Comparison of ENCODE assay signal across 8 cellular contexts in the genomic region with DNA sequence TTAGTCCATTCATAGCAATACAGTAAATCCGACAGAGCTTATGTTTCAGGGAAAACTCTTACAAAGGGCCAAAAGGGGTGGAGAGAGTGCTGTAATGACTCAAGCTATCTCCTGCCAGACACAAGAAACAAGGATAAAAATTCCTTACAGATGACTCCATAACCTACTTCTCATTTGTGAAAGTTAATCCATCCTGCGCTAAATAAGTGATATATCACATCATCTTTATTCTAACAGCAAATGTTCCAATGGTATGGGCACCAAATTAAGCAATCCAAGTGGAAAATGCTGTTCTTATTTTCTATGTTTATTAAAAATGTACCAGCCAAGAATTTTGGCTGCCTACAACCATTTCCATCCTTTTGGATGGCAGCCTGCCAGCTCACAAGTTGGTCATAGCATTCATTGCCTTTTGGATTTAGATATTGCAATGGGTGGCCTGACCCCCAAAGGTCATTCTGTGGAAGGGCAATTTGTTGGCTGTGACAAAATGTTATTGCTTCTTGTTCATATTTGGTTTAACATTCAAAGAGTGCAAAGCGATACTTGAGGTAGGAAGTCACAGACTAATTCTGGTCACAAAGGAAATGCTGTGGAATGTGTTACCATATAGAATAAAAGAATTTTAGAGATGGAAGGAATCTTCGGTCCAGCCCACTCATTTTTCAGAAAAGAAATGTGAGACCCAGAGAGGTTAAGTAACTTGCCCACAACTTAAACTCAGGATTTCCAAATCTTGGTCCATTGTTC. TPM values are rescaled to one million over a fixed set of nuclear protein-coding genes. Genes with fewer than 3 reads are reported as not detected.
DNase-seq lines count a peak whose midpoint lies in the region; ATAC-seq and TF ChIP-seq lines count a peak whose summit lies in the region.

No MANE protein-coding gene starts in this region.

- no peak overlapping the region for H3K27ac Mint-ChIP-seq in activated CD4-positive, alpha-beta memory T cell treated with anti-CD3 and anti-CD28 coated beads for 36 hours
- no peak overlapping the region for H3K27ac Mint-ChIP-seq in activated CD4-positive, alpha-beta memory T cell treated with anti-CD3 and anti-CD28 coated beads, Interleukin-2, amount 10 ng/mL, durations not matched to agents 7 days and 5 days
- H3K27ac Mint-ChIP-seq in activated naive CD4-positive, alpha-beta T cell treated with anti-CD3 and anti-CD28 coated beads, Interleukin-2, amount 50 U/mL, for 72 hours, result no peak overlapping the region

- CTCF ChIA-PET in activated CD4-positive, alpha-beta memory T cell treated with anti-CD3 and anti-CD28 coated beads for 36 hours (lab: Charles Lee), result interaction anchor here (1.0 to 1.5 kb wide), 2 partner anchors 31 to 149 kb away, joined by 3 to 4 read pairs; no protein-coding TSS in a partner anchor
- CTCF ChIA-PET in activated CD4-positive, alpha-beta memory T cell treated with anti-CD3 and anti-CD28 coated beads, Interleukin-2, amount 10 ng/mL, durations not matched to agents 7 days and 5 days (lab: Charles Lee), result interaction anchor here (0.7 to 1.2 kb wide), 2 partner anchors 180 to 320 kb away, joined by 3 to 4 read pairs; no protein-coding TSS in a partner anchor

- TF ChIP-seq CTCF in fibroblast of villous mesenchyme (IDR thresholded peaks at IDR 0.05; ENCODE audit: insufficient read depth, low read depth, low read length), result no peak

- intact Hi-C loops in activated CD4-positive, alpha-beta memory T cell treated with anti-CD3 and anti-CD28 coated beads for 36 hours (cut with micrococcal nuclease), result loop anchor here (5.0 kb wide), 1 partner anchor 103 kb away; no protein-coding TSS in a partner anchor

- peaks cover 19% of the 10 kb centered on the region for H3K4me1 ChIP-seq in rectal smooth muscle tissue (ENCODE audit: control insufficient read depth, insufficient read depth, low read length)

- no peak overlapping the region for H3K9ac ChIP-seq in rectal smooth muscle tissue (ENCODE audit: low read length)

- H3K9me3 Mint-ChIP-seq in activated CD4-positive, alpha-beta memory T cell treated with anti-CD3 and anti-CD28 coated beads for 36 hours, result no peaks in the 10 kb centered on the region
- no peaks in the 10 kb centered on the region for H3K9me3 Mint-ChIP-seq in activated CD4-positive, alpha-beta memory T cell treated with anti-CD3 and anti-CD28 coated beads, Interleukin-2, amount 10 ng/mL, durations not matched to agents 7 days and 5 days
- no peaks in the 10 kb centered on the region for H3K9me3 Mint-ChIP-seq in activated naive CD4-positive, alpha-beta T cell treated with anti-CD3 and anti-CD28 coated beads, Interleukin-2, amount 50 U/mL, for 72 hours

- no peak overlapping the region for H3K4me3 Mint-ChIP-seq in activated CD4-positive, alpha-beta memory T cell treated with anti-CD3 and anti-CD28 coated beads for 36 hours
- no peak overlapping the region for H3K4me3 Mint-ChIP-seq in activated CD4-positive, alpha-beta memory T cell treated with anti-CD3 and anti-CD28 coated beads, Interleukin-2, amount 10 ng/mL, durations not matched to agents 7 days and 5 days

- ATAC-seq in HG03025 (IDR thresholded peaks at IDR 0.05; ENCODE audit: low FRiP score, unreplicated experiment) (no peak), HG03175 (IDR thresholded peaks at IDR 0.05; ENCODE audit: unreplicated experiment) (no peak)
- ATAC-seq in activated naive CD4-positive, alpha-beta T cell treated with anti-CD3 and anti-CD28 coated beads, Interleukin-2, amount 50 U/mL, for 72 hours, result no peak

- peak overlapping the region; percentile 99 for H3K27ac ChIP-seq in rectal smooth muscle tissue (ENCODE audit: low read depth, low read length)

- H3K36me3 ChIP-seq in rectal smooth muscle tissue (ENCODE audit: control insufficient read depth, insufficient read depth, low read length), result no peaks in the 10 kb centered on the region

- H3K27me3 Mint-ChIP-seq in activated CD4-positive, alpha-beta memory T cell treated with anti-CD3 and anti-CD28 coated beads for 36 hours, result peaks cover 15% of the 10 kb centered on the region
- peaks cover 35% of the 10 kb centered on the region for H3K27me3 Mint-ChIP-seq in activated CD4-positive, alpha-beta memory T cell treated with anti-CD3 and anti-CD28 coated beads, Interleukin-2, amount 10 ng/mL, durations not matched to agents 7 days and 5 days

- H3K27me3 ChIP-seq in rectal smooth muscle tissue (ENCODE audit: control insufficient read depth, insufficient read depth, low read length), result no peaks in the 10 kb centered on the region

- in situ Hi-C loops in SK-MEL-5 (cut with HindIII; ENCODE audit: low pct_unique_long_range_greater_than_20kb, low sequenced_read_pairs), result no loop called here

- no peaks in the 10 kb centered on the region for H3K36me3 Mint-ChIP-seq in activated CD4-positive, alpha-beta memory T cell treated with anti-CD3 and anti-CD28 coated beads for 36 hours
- peaks cover 2% of the 10 kb centered on the region for H3K36me3 Mint-ChIP-seq in activated CD4-positive, alpha-beta memory T cell treated with anti-CD3 and anti-CD28 coated beads, Interleukin-2, amount 10 ng/mL, durations not matched to agents 7 days and 5 days (ENCODE audit: low read depth)
- H3K36me3 Mint-ChIP-seq in activated naive CD4-positive, alpha-beta T cell treated with anti-CD3 and anti-CD28 coated beads, Interleukin-2, amount 50 U/mL, for 72 hours, result peaks cover 7% of the 10 kb centered on the region in 2 donors

- H3K4me1 Mint-ChIP-seq in activated CD4-positive, alpha-beta memory T cell treated with anti-CD3 and anti-CD28 coated beads for 36 hours (ENCODE audit: low read depth), result peaks cover 13% of the 10 kb centered on the region
- H3K4me1 Mint-ChIP-seq in activated CD4-positive, alpha-beta memory T cell treated with anti-CD3 and anti-CD28 coated beads, Interleukin-2, amount 10 ng/mL, durations not matched to agents 7 days and 5 days, result peaks cover 13% of the 10 kb centered on the region

- DNase-seq in activated CD4-positive, alpha-beta memory T cell treated with anti-CD3 and anti-CD28 coated beads for 36 hours, result peak; percentile 23
- no peak for DNase-seq in activated CD4-positive, alpha-beta memory T cell treated with anti-CD3 and anti-CD28 coated beads, Interleukin-2, amount 10 ng/mL, durations not matched to agents 7 days and 5 days
- DNase-seq in SK-MEL-5 (ENCODE audit: low read depth, low spot score), result peak; percentile 74
- DNase-seq in fibroblast of villous mesenchyme (ENCODE audit: low read depth), result peak; percentile 98
- DNase-seq in activated naive CD4-positive, alpha-beta T cell treated with anti-CD3 and anti-CD28 coated beads, Interleukin-2, amount 50 U/mL, for 72 hours (ENCODE audit: low spot score in 2 of 2), result no peak

- H3K4me3 ChIP-seq in fibroblast of villous mesenchyme (ENCODE audit: low read depth, low read length) (no peak overlapping the region), rectal smooth muscle tissue (ENCODE audit: low read length) (no peak overlapping the region)

- POLR2A ChIA-PET in activated CD4-positive, alpha-beta memory T cell treated with anti-CD3 and anti-CD28 coated beads for 36 hours (lab: Charles Lee), result no interaction called here
- POLR2A ChIA-PET in activated CD4-positive, alpha-beta memory T cell treated with anti-CD3 and anti-CD28 coated beads, Interleukin-2, amount 10 ng/mL, durations not matched to agents 7 days and 5 days (lab: Charles Lee), result interaction anchor here (1.1 kb wide), 1 partner anchor 268 kb away, joined by 3 read pairs; no protein-coding TSS in a partner anchor

RNA-seq across cellular contexts. Expression of a gene that starts 2.8 kb away (rescaled TPM):
- under 1 TPM; 0.80 to 0.95 TPM for total RNA-seq in activated CD4-positive, alpha-beta memory T cell treated with anti-CD3 and anti-CD28 coated beads for 36 hours
- not detected for total RNA-seq in activated CD4-positive, alpha-beta memory T cell treated with anti-CD3 and anti-CD28 coated beads, Interleukin-2, amount 10 ng/mL, durations not matched to agents 7 days and 5 days
- 113 TPM in 2 replicates for total RNA-seq in SK-MEL-5 (2014; rRNA removed; shearing (Covaris generic))
- 93.5 and 121 TPM in 2 replicates for polyA plus RNA-seq in SK-MEL-5 (2015; cell fraction: cytosol; rRNA removed)
- polyA plus RNA-seq in SK-MEL-5 (2015; cell fraction: nucleus; rRNA removed), result 34.7 and 52.8 TPM in 2 replicates
- total RNA-seq in fibroblast of villous mesenchyme, result 126 and 135 TPM in 2 replicates
- total RNA-seq in activated naive CD4-positive, alpha-beta T cell treated with anti-CD3 and anti-CD28 coated beads, Interleukin-2, amount 50 U/mL, for 72 hours, result under 1 TPM; 0.09 to 0.89 TPM

Comparison
In these comparisons a context has a peak if more than half of its experiments do, and no peak if none do; other contexts are left out.
1. DNase-seq: peak in activated CD4-positive, alpha-beta memory T cell treated with anti-CD3 and anti-CD28 coated beads for 36 hours (single experiment), SK-MEL-5 (single experiment) and fibroblast of villous mesenchyme (single experiment); none in activated CD4-positive, alpha-beta memory T cell treated with anti-CD3 and anti-CD28 coated beads, Interleukin-2, amount 10 ng/mL, durations not matched to agents 7 days and 5 days (single experiment) and activated naive CD4-positive, alpha-beta T cell treated with anti-CD3 and anti-CD28 coated beads, Interleukin-2, amount 50 U/mL, for 72 hours (0 of 2).
2. RNA of a gene that starts 2.8 kb away (total RNA-seq): 126 to 135 TPM in fibroblast of villous mesenchyme and 113 TPM in SK-MEL-5; 0.80 to 0.95 TPM in activated CD4-positive, alpha-beta memory T cell treated with anti-CD3 and anti-CD28 coated beads for 36 hours, 0.09 to 0.89 TPM in activated naive CD4-positive, alpha-beta T cell treated with anti-CD3 and anti-CD28 coated beads, Interleukin-2, amount 50 U/mL, for 72 hours and not detected in activated CD4-positive, alpha-beta memory T cell treated with anti-CD3 and anti-CD28 coated beads, Interleukin-2, amount 10 ng/mL, durations not matched to agents 7 days and 5 days; every median in the first group is over 10 times any median in the second.